Comparison of ENCODE assay signal across 8 cellular contexts in genomic region chr11:77126861-77127673, GRCh38. TPM values are rescaled to one million over a fixed set of nuclear protein-coding genes. Genes with fewer than 3 reads are reported as not detected.
DNase-seq lines count a peak whose midpoint lies in the region; ATAC-seq, FAIRE-seq and TF ChIP-seq lines count a peak whose summit lies in the region.

No MANE protein-coding gene starts in this region.

- POLR2A ChIA-PET in CD4-positive, alpha-beta memory T cell (lab: Charles Lee; ENCODE audit: partially characterized antibody), result interaction anchor here (1.1 to 1.3 kb wide), 3 partner anchors 29 to 80 kb away, joined by 3 to 5 read pairs (median 5); no protein-coding TSS in a partner anchor

- peak overlapping the region in 3 of 7 donors; percentile 52 to 83 (median 56) for H3K27ac Mint-ChIP-seq in CD4-positive, alpha-beta memory T cell

- no peak overlapping the region for H3K27ac ChIP-seq in CD4-positive, alpha-beta memory T cell (ENCODE audit: low read depth, low read length)
- H3K27ac ChIP-seq in pancreas (peak overlapping the region in 2 of 4 donors; percentile 63 to 79), transverse colon (peak overlapping the region in 2 of 4 donors; percentile 2 to 8)

- peak in 4 of 5 donors; percentile 46 to 66 (median 54) for DNase-seq in CD4-positive, alpha-beta memory T cell
- DNase-seq in HFF-Myc (ENCODE audit: extremely low read depth, low read depth) (no peak), SHP77 (lab: John Stamatoyannopoulos, UW) (peak; percentile 36 to 58), head of caudate nucleus (peak; percentile 16 to 88 (median 72)), pancreas (peak; percentile 50 to 91 (median 76)), transverse colon (peak; percentile 68)
- DNase-seq in activated naive CD4-positive, alpha-beta T cell treated with Interleukin-2 at 50 U/mL for 16 hours, result peak; percentile 61

- TF ChIP-seq EP300 in transverse colon (IDR thresholded peaks at IDR 0.05; ENCODE audit: low read depth), result no peak

- no peaks in the 10 kb centered on the region for H3K9me3 Mint-ChIP-seq in CD4-positive, alpha-beta memory T cell

- in situ Hi-C loops in transverse colon (cut with MboI; ENCODE audit: low pct_ligation_motif_present in 1 of 4, low pct_unique_long_range_greater_than_20kb in 1 of 4, low sequenced_read_pairs in 3 of 4), result no loop called here

- FAIRE-seq in pancreas (lab: Jason Lieb, UNC), result no peak

- 5 to 8% methylated on average over 33 of the region's 33 CpGs for WGBS in pancreas, 2 donors
- WGBS in transverse colon (ENCODE audit: low coverage in 1 of 2), 2 donors, result 6% methylated on average over 32 of the region's 33 CpGs; no CpG with 5 or more reads in 1 of the 2 donors

- TF ChIP-seq POLR2A in transverse colon (IDR thresholded peaks at IDR 0.05), result peak; percentile 3

- no peaks in the 10 kb centered on the region for H3K36me3 ChIP-seq in CD4-positive, alpha-beta memory T cell (ENCODE audit: insufficient read depth, low read length)
- H3K36me3 ChIP-seq in pancreas (no peaks in the 10 kb centered on the region), transverse colon (peaks cover 0 to 9% (median 0%) of the 10 kb centered on the region in 4 donors)

- H3K4me1 ChIP-seq in CD4-positive, alpha-beta memory T cell (ENCODE audit: insufficient read depth, low read length), result peaks cover 14% of the 10 kb centered on the region
- peaks cover 0 to 8% (median 5%) of the 10 kb centered on the region in 3 donors for H3K4me1 ChIP-seq in pancreas
- peaks cover 9 to 28% (median 15%) of the 10 kb centered on the region in 4 donors for H3K4me1 ChIP-seq in transverse colon

- H3K9me3 ChIP-seq in CD4-positive, alpha-beta memory T cell (ENCODE audit: control insufficient read depth in 1 of 2, low read length in 2 of 2), result no peaks in the 10 kb centered on the region
- no peaks in the 10 kb centered on the region for H3K9me3 ChIP-seq in pancreas
- no peaks in the 10 kb centered on the region for H3K9me3 ChIP-seq in transverse colon

- peak overlapping the region; percentile 20 to 62 for H3K4me3 ChIP-seq in CD4-positive, alpha-beta memory T cell (ENCODE audit: low read length in 2 of 2)
- peak overlapping the region; percentile 29 for H3K4me3 ChIP-seq in HFF-Myc (replicated peaks; ENCODE audit: low read depth, low read length)
- peak overlapping the region; percentile 18 to 52 (median 32) for H3K4me3 ChIP-seq in pancreas
- peak overlapping the region; percentile 2 to 47 (median 18) for H3K4me3 ChIP-seq in transverse colon

- H3K36me3 Mint-ChIP-seq in CD4-positive, alpha-beta memory T cell, result peaks cover 0 to 1% of the 10 kb centered on the region in 2 donors

- intact Hi-C loops in CD4-positive, alpha-beta memory T cell (cut with micrococcal nuclease), result loop anchor here (1.0 kb wide), 1 partner anchor 492 kb away; no protein-coding TSS in a partner anchor
- intact Hi-C loops in head of caudate nucleus (cut with DNase I) (loop anchor here (5.0 to 10.0 kb wide), 2 partner anchors 60 to 418 kb away; no protein-coding TSS in a partner anchor), pancreas (cut with DNase I) (loop anchor here in 1 of 3 donors (10.0 kb wide), 1 partner anchor 428 kb away; no protein-coding TSS in a partner anchor), transverse colon (cut with DNase I; ENCODE audit: low total_unique reads) (loop anchor here (10.0 kb wide), 1 partner anchor 58 kb away; no protein-coding TSS in a partner anchor)

- peak; percentile 74 to 84 (median 78) for ATAC-seq in pancreas
- ATAC-seq in GM21390 (IDR thresholded peaks at IDR 0.05; ENCODE audit: unreplicated experiment), result no peak

- H3K4me3 Mint-ChIP-seq in CD4-positive, alpha-beta memory T cell, result peak overlapping the region; percentile 48 to 80 (median 73)

- no peaks in the 10 kb centered on the region for H3K27me3 ChIP-seq in CD4-positive, alpha-beta memory T cell (ENCODE audit: insufficient read depth, low read length)
- H3K27me3 ChIP-seq in pancreas (no peaks in the 10 kb centered on the region), transverse colon (no peaks in the 10 kb centered on the region)

- no peaks in the 10 kb centered on the region for H3K27me3 Mint-ChIP-seq in CD4-positive, alpha-beta memory T cell

- peaks cover 3 to 17% (median 8%) of the 10 kb centered on the region in 4 donors for H3K4me1 Mint-ChIP-seq in CD4-positive, alpha-beta memory T cell

- CTCF ChIA-PET in CD4-positive, alpha-beta memory T cell (lab: Charles Lee; ENCODE audit: partially characterized antibody), result interaction anchor here (0.8 to 5.6 kb wide), 33 partner anchors 9 to 494 kb away, joined by 3 to 89 read pairs (median 5); no protein-coding TSS in a partner anchor

- TF ChIP-seq CTCF in HFF-Myc (IDR thresholded peaks at IDR 0.05; ENCODE audit: low read depth, low read length, missing control alignments) (peak; percentile 99), pancreas (IDR thresholded peaks at IDR 0.05) (peak; percentile 99), transverse colon (IDR thresholded peaks at IDR 0.05) (peak; percentile 99 to 100 (median 99))

RNA-seq across cellular contexts. Expression of gene MYO7A, which starts 1.0 kb away (rescaled TPM):
- total RNA-seq in CD4-positive, alpha-beta memory T cell, result under 1 TPM; 0.20 to 0.47 TPM
- under 1 TPM in 1 of 2 donors, not detected in 1; 0.24 TPM for polyA plus RNA-seq in CD4-positive, alpha-beta memory T cell
- total RNA-seq in pancreas (1 to 10 TPM; 3.8 to 9.7 (median 7.0) TPM), transverse colon (10 to 100 TPM in 1 of 4 donors, 1 to 10 TPM in 3; 4.6 to 11.2 (median 5.5) TPM)
- 10 to 100 TPM in 1 of 2 donors, 1 to 10 TPM in 1; 6.8 to 13.3 TPM for polyA plus RNA-seq in pancreas

RNA-seq across cellular contexts. Expression of gene OMP, which starts 24.4 kb away (rescaled TPM):
- total RNA-seq in CD4-positive, alpha-beta memory T cell, result under 1 TPM in 1 of 2 experiments, not detected in 1; 0.79 TPM
- not detected for polyA plus RNA-seq in CD4-positive, alpha-beta memory T cell
- total RNA-seq in pancreas (under 1 TPM in 2 of 6 donors, not detected in 4; 0.69 to 0.78 TPM), transverse colon (100 to 1,000 TPM in 1 of 4 donors, 10 to 100 TPM in 3; 16.0 to 126 (median 49.4) TPM)
- under 1 TPM in 1 of 2 donors, not detected in 1; 0.61 TPM for polyA plus RNA-seq in pancreas

Comparison
In these comparisons a context has a peak if more than half of its experiments do, and no peak if none do; other contexts are left out.
1. RNA of gene OMP, which starts 24.4 kb away (total RNA-seq): 16.0 to 126 TPM in transverse colon; 0.79 TPM in CD4-positive, alpha-beta memory T cell and 0.69 to 0.78 TPM in pancreas; every median in the first group is over 4 times any median in the second.
2. Peak in every context shown above with its lines, with median percentiles within 50 percentile points of each other: H3K4me3 ChIP-seq and CTCF ChIP-seq.